1 cellular context compared by ENCODE assay signal in genomic region chr9:19048966-19049871, GRCh38.
A peak's percentile ranks its signal among the peaks of the same experiment; 100 is the strongest.
TF ChIP-seq lines count a peak whose summit lies in the region.

A gene with protein sequence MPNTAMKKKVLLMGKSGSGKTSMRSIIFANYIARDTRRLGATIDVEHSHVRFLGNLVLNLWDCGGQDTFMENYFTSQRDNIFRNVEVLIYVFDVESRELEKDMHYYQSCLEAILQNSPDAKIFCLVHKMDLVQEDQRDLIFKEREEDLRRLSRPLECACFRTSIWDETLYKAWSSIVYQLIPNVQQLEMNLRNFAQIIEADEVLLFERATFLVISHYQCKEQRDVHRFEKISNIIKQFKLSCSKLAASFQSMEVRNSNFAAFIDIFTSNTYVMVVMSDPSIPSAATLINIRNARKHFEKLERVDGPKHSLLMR (plus strand): TSS chr9:19049427. CDS start chr9:19049660, 233 bp downstream.

TF ChIP-seq in WTC11, 78 proteins besides CTCF, POLR2A, EP300 and RAD21 (continued from another document):
- TF ChIP-seq ARID4B (CRISPR knock-in tag; IDR thresholded peaks at IDR 0.05; ENCODE audit: borderline replicate concordance) (peak; percentile 72; the same call in 1 of the 2 replicates), GABPB1 (CRISPR knock-in tag; IDR thresholded peaks at IDR 0.05) (peak; percentile 75), ZNF532 (CRISPR knock-in tag; IDR thresholded peaks at IDR 0.05; ENCODE audit: borderline replicate concordance) (no peak), NR3C1 (CRISPR knock-in tag; conservative IDR thresholded peaks at IDR 0.05; ENCODE audit: low read depth) (0 out of 2 replicates have a peak, but pooled peaks have one; percentile 76), HMGA2 (CRISPR knock-in tag; IDR thresholded peaks at IDR 0.05) (no peak), SMAD3 (CRISPR knock-in tag; IDR thresholded peaks at IDR 0.05; ENCODE audit: borderline replicate concordance) (no peak), MYBL2 (CRISPR knock-in tag; IDR thresholded peaks at IDR 0.05) (peak; percentile 78; the same call in 1 of the 2 replicates), RORB (CRISPR knock-in tag; IDR thresholded peaks at IDR 0.05) (no peak), CBFB (CRISPR knock-in tag; IDR thresholded peaks at IDR 0.05; ENCODE audit: low read depth) (peak; percentile 94; the same call in 1 of the 2 replicates), ZNF512 (CRISPR knock-in tag; IDR thresholded peaks at IDR 0.05; ENCODE audit: borderline replicate concordance) (no peak), TP53 (CRISPR knock-in tag; IDR thresholded peaks at IDR 0.05) (peak; percentile 48; the same call in 1 of the 2 replicates), IRF2 (CRISPR knock-in tag; IDR thresholded peaks at IDR 0.05; ENCODE audit: borderline replicate concordance, low read depth) (no peak)
- TF ChIP-seq, protein P1, sequence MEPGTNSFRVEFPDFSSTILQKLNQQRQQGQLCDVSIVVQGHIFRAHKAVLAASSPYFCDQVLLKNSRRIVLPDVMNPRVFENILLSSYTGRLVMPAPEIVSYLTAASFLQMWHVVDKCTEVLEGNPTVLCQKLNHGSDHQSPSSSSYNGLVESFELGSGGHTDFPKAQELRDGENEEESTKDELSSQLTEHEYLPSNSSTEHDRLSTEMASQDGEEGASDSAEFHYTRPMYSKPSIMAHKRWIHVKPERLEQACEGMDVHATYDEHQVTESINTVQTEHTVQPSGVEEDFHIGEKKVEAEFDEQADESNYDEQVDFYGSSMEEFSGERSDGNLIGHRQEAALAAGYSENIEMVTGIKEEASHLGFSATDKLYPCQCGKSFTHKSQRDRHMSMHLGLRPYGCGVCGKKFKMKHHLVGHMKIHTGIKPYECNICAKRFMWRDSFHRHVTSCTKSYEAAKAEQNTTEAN (CRISPR knock-in tag; IDR thresholded peaks at IDR 0.05): 0 out of 2 replicates have a peak, but pooled peaks have one; percentile 33
